ENCODE assay signal across 7 cellular contexts in the genomic region with DNA sequence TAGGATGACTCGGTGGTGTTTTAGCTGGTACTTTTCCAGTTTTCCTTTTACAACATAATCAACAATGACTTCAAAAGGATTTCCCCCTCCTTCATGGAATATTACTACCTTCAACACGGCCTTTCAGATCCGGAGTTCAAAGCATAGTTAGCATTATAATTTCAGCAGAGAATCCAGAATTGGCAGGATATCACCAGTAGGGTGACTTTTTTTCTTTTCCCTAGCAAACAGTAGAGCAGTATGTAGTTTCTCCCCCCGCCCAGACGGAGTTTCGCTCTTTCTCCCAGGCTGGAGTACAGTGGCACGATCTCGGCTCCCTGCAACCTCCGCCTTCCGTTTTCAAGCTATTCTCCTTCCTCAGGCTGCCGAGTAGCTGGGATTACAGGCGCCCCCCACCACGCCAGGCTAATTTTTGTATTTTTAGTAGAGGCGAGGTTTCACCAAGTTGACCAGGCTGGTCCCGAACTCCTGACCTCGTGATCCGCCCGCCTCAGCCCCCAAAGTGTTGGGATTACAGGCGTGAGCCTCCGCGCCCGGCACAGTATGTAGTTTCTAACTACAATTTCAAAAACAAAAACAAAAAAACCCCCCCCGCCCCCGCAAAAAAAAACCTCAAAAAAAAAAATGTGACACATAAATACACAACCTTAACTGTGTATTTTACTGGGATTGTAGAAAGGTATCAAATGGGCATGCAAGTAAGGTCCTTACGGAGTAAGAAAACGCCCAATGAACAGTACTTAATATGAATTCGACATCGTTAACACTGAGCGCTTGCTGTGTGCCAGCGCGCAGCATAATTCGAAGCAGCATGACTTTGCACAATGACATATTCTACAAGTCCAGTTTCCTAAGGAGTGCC. TPM values are rescaled to one million over a fixed set of nuclear protein-coding genes. Genes with fewer than 3 reads are reported as not detected.
A peak's percentile ranks its signal among the peaks of the same experiment; 100 is the strongest.
DNase-seq lines count a peak whose midpoint lies in the region; ATAC-seq, FAIRE-seq and TF ChIP-seq lines count a peak whose summit lies in the region.

No MANE protein-coding gene starts in this region.

- peaks cover 8% of the 10 kb centered on the region for H3K36me3 Mint-ChIP-seq in mesothelial cell of epicardium

- peak; percentile 8 for ATAC-seq in GM18498 (IDR thresholded peaks at IDR 0.05; ENCODE audit: unreplicated experiment)
- peak; percentile 10 for ATAC-seq in HG03460 (IDR thresholded peaks at IDR 0.05; ENCODE audit: unreplicated experiment)

- peaks cover 30% of the 10 kb centered on the region for H3K4me1 Mint-ChIP-seq in mesothelial cell of epicardium

- H3K27me3 Mint-ChIP-seq in mesothelial cell of epicardium (ENCODE audit: low read depth), result no peaks in the 10 kb centered on the region

- peak; percentile 72 for FAIRE-seq in endometrium (lab: Jason Lieb, UNC)

- H3K9me3 Mint-ChIP-seq in mesothelial cell of epicardium, result no peaks in the 10 kb centered on the region

- peak overlapping the region; percentile 94 for H3K4me3 Mint-ChIP-seq in mesothelial cell of epicardium

- DNase-seq in NOMO-1 treated with dmso at 0.1 percent for 144 hours (lab: John Stamatoyannopoulos, UW; ENCODE audit: unreplicated experiment) (peak; percentile 48), mesothelial cell of epicardium (ENCODE audit: low spot score in 2 of 2, unreplicated experiment in 2 of 2) (peak in 1 of 2 experiments; percentile 67)
- DNase-seq in activated CD8-positive, alpha-beta memory T cell treated with anti-CD3 and anti-CD28 coated beads, Interleukin-2, amount 50 U/mL, for 4 hours, result peak; percentile 45
- DNase-seq in stimulated activated CD8-positive, alpha-beta memory T cell treated with anti-CD3 and anti-CD28 coated beads, Interleukin-4, amount 100 ng/mL, for 48 hours, result peak; percentile 68

- peak overlapping the region; percentile 99 for H3K27ac Mint-ChIP-seq in mesothelial cell of epicardium

- peak; percentile 14 for TF ChIP-seq CTCF in mesothelial cell of epicardium (IDR thresholded peaks at IDR 0.05; ENCODE audit: unreplicated experiment)

RNA-seq across cellular contexts. Expression of a gene that starts 1.5 kb away (rescaled TPM):
- 27.7 to 31.9 TPM (median 29.3 TPM) in 3 replicates for total RNA-seq in mesothelial cell of epicardium

RNA-seq across cellular contexts. Expression of a gene that starts 30.4 kb away (rescaled TPM):
- total RNA-seq in mesothelial cell of epicardium, result 423 to 436 TPM (median 424 TPM) in 3 replicates
